ENCODE assay signal across 1 cellular context in genomic region chr11:69048718-69049489, GRCh38.
TF ChIP-seq lines count a peak whose summit lies in the region.

TSS of gene TPCN2 (plus strand) at chr11:69048932. CDS start at chr11:69048998, 66 bp downstream.

TF ChIP-seq in K562, 482 proteins besides CTCF, POLR2A, EP300 and RAD21 (continued from another document and continues in another):
- TF ChIP-seq RERE (CRISPR knock-in tag; IDR thresholded peaks at IDR 0.05; ENCODE audit: borderline replicate concordance): no peak
- no peak for TF ChIP-seq ZNF398 (CRISPR knock-in tag; IDR thresholded peaks at IDR 0.05)
- no peak for TF ChIP-seq CGGBP1 (CRISPR knock-in tag; IDR thresholded peaks at IDR 0.05)
- TF ChIP-seq ZNF146 (CRISPR knock-in tag; IDR thresholded peaks at IDR 0.05; ENCODE audit: unreplicated experiment): no peak
- TF ChIP-seq CREB3 (tag; conservative IDR thresholded peaks at IDR 0.05; ENCODE audit: low read depth): no peak
- peak; percentile 41 for TF ChIP-seq HNRNPLL (IDR thresholded peaks at IDR 0.05; ENCODE audit: low read depth, low read length, poor library complexity, severe bottlenecking)
- no peak for TF ChIP-seq RBM15 (IDR thresholded peaks at IDR 0.05; ENCODE audit: insufficient read depth, low read length)
- TF ChIP-seq VEZF1 (CRISPR knock-in tag; IDR thresholded peaks at IDR 0.05): peak; percentile 75
- TF ChIP-seq NCOA6 (IDR thresholded peaks at IDR 0.05): no peak
- TF ChIP-seq MNT (conservative IDR thresholded peaks at IDR 0.05): no peak
- no peak for TF ChIP-seq E4F1 (CRISPR knock-in tag; IDR thresholded peaks at IDR 0.05; ENCODE audit: borderline replicate concordance)
- no peak for TF ChIP-seq CBFA2T3 (IDR thresholded peaks at IDR 0.05)
- no peak for TF ChIP-seq ZNF655 (CRISPR knock-in tag; IDR thresholded peaks at IDR 0.05)
- TF ChIP-seq DPF2 (IDR thresholded peaks at IDR 0.05): no peak
- TF ChIP-seq CREM (IDR thresholded peaks at IDR 0.05; ENCODE audit: low read depth): peak; percentile 87
- no peak for TF ChIP-seq SNAPC5 (CRISPR knock-in tag; IDR thresholded peaks at IDR 0.05)
- TF ChIP-seq ZNF408 (CRISPR knock-in tag; IDR thresholded peaks at IDR 0.05; ENCODE audit: low read depth): no peak
- no peak for TF ChIP-seq ATF1 (CRISPR knock-in tag; IDR thresholded peaks at IDR 0.05)
- TF ChIP-seq ATF1 (tag; IDR thresholded peaks at IDR 0.05): peak; percentile 84
- no peak for TF ChIP-seq ZNF780A (CRISPR knock-in tag; IDR thresholded peaks at IDR 0.05)
- TF ChIP-seq ZNF217 (CRISPR knock-in tag; IDR thresholded peaks at IDR 0.05): no peak
- no peak for TF ChIP-seq ZBTB8A (IDR thresholded peaks at IDR 0.05; ENCODE audit: partially characterized antibody)
- no peak for TF ChIP-seq ZEB2 (IDR thresholded peaks at IDR 0.05)
- TF ChIP-seq DACH1 (IDR thresholded peaks at IDR 0.05; ENCODE audit: partially characterized antibody): no peak
- no peak for TF ChIP-seq ADNP (tag; IDR thresholded peaks at IDR 0.05)
- no peak for TF ChIP-seq POLR2H (tag; IDR thresholded peaks at IDR 0.05; ENCODE audit: low read depth)
- TF ChIP-seq ZBTB34 (CRISPR knock-in tag; IDR thresholded peaks at IDR 0.05): no peak
- no peak for TF ChIP-seq ARID1B (IDR thresholded peaks at IDR 0.05)
- no peak for TF ChIP-seq RBM25 (IDR thresholded peaks at IDR 0.05; ENCODE audit: low read depth, low read length, severe bottlenecking)
- TF ChIP-seq HNRNPL (IDR thresholded peaks at IDR 0.05; ENCODE audit: low read depth, low read length): no peak
- TF ChIP-seq CBX3 (IDR thresholded peaks at IDR 0.05; ENCODE audit: borderline replicate concordance in 1 of 2, low read length in 2 of 2): no peak
- peak; percentile 87 for TF ChIP-seq ZBTB2 (IDR thresholded peaks at IDR 0.05)
- TF ChIP-seq SOX6 (IDR thresholded peaks at IDR 0.05): no peak
- no peak for TF ChIP-seq SMARCE1 (IDR thresholded peaks at IDR 0.05)
- peak; percentile 40; the same call in 1 of the 2 replicates for TF ChIP-seq ATF2 (CRISPR knock-in tag; IDR thresholded peaks at IDR 0.05)
- TF ChIP-seq SRSF9 (IDR thresholded peaks at IDR 0.05; ENCODE audit: borderline replicate concordance, low read depth, low read length): no peak
- TF ChIP-seq ZNF436 (CRISPR knock-in tag; IDR thresholded peaks at IDR 0.05): no peak
- no peak for TF ChIP-seq MIER1 (IDR thresholded peaks at IDR 0.05; ENCODE audit: low read depth)
- TF ChIP-seq MBD2 (IDR thresholded peaks at IDR 0.05; ENCODE audit: borderline replicate concordance, low read depth): peak; percentile 37; the same call in 1 of the 2 replicates
- TF ChIP-seq FOS (IDR thresholded peaks at IDR 0.05; ENCODE audit: extremely low read depth, insufficient read length): peak; percentile 29
- TF ChIP-seq NFRKB (IDR thresholded peaks at IDR 0.05; ENCODE audit: low read depth): no peak
- TF ChIP-seq ZNF76 (CRISPR knock-in tag; IDR thresholded peaks at IDR 0.05; ENCODE audit: borderline replicate concordance): no peak
- no peak for TF ChIP-seq ARID2 (IDR thresholded peaks at IDR 0.05)
- no peak for TF ChIP-seq FOXK2 (conservative IDR thresholded peaks at IDR 0.05 in 1 of 2, IDR thresholded peaks at IDR 0.05 in 1 of 2; ENCODE audit: low read depth in 2 of 2)
- peak; percentile 20 for TF ChIP-seq RBM22 (IDR thresholded peaks at IDR 0.05; ENCODE audit: low read depth, low read length, poor library complexity, severe bottlenecking)
